ENCODE assay signal across 1 cellular context in genomic region chr7:139359366-139360209, GRCh38.
A peak's percentile ranks its signal among the peaks of the same experiment; 100 is the strongest.
TF ChIP-seq lines count a peak whose summit lies in the region.

LUC7L2 (plus strand) TSS chr7:139359894; CDS start chr7:139360262, 368 bp downstream.

TF ChIP-seq in K562, 482 proteins besides CTCF, POLR2A, EP300 and RAD21 (continued from another document and continues in another):
- TF ChIP-seq ZBTB2 (IDR thresholded peaks at IDR 0.05): peak; percentile 99
- TF ChIP-seq EWSR1 (IDR thresholded peaks at IDR 0.05; ENCODE audit: borderline replicate concordance, low read depth, partially characterized antibody): no peak
- no peak for TF ChIP-seq ZNF445 (CRISPR knock-in tag; IDR thresholded peaks at IDR 0.05; ENCODE audit: low read depth)
- no peak for TF ChIP-seq FOXJ2 (tag; IDR thresholded peaks at IDR 0.05)
- TF ChIP-seq THRA (IDR thresholded peaks at IDR 0.05): no peak
- peak; percentile 98 for TF ChIP-seq E2F8 (IDR thresholded peaks at IDR 0.05; ENCODE audit: low read depth, partially characterized antibody)
- peak; percentile 83; the same call in 1 of the 2 replicates for TF ChIP-seq MXI1 (IDR thresholded peaks at IDR 0.05; ENCODE audit: low read depth, low read length)
- peak; percentile 61 for TF ChIP-seq BHLHE40 (IDR thresholded peaks at IDR 0.05; ENCODE audit: low read length)
- peak; percentile 89 for TF ChIP-seq FIP1L1 (IDR thresholded peaks at IDR 0.05; ENCODE audit: low read depth, low read length, poor library complexity, severe bottlenecking)
- TF ChIP-seq MCM5 (IDR thresholded peaks at IDR 0.05; ENCODE audit: low read depth): no peak
- no peak for TF ChIP-seq CUX1 (CRISPR knock-in tag; IDR thresholded peaks at IDR 0.05)
- peak; percentile 91; the same call in 1 of the 2 replicates for TF ChIP-seq MAFF (IDR thresholded peaks at IDR 0.05; ENCODE audit: low read length)
- no peak for TF ChIP-seq ZNF436 (CRISPR knock-in tag; IDR thresholded peaks at IDR 0.05)
- no peak for TF ChIP-seq SREBF2 (CRISPR knock-in tag; IDR thresholded peaks at IDR 0.05)
- TF ChIP-seq ZNF239 (CRISPR knock-in tag; IDR thresholded peaks at IDR 0.05): no peak; the same call in 1 of the 2 replicates
- no peak for TF ChIP-seq PPARD (CRISPR knock-in tag; IDR thresholded peaks at IDR 0.05)
- TF ChIP-seq ATF2 (CRISPR knock-in tag; IDR thresholded peaks at IDR 0.05): no peak; the same call in 1 of the 2 replicates
- no peak for TF ChIP-seq FOXA1 (IDR thresholded peaks at IDR 0.05; ENCODE audit: borderline replicate concordance)
- TF ChIP-seq NR3C1 (CRISPR knock-in tag; IDR thresholded peaks at IDR 0.05): peak; percentile 89; the same call in 1 of the 2 replicates
- TF ChIP-seq MTF1 (CRISPR knock-in tag; IDR thresholded peaks at IDR 0.05; ENCODE audit: borderline replicate concordance): no peak
- peak; percentile 18 for TF ChIP-seq HMGN3 (IDR thresholded peaks at IDR 0.05; ENCODE audit: borderline replicate concordance, extremely low read depth, insufficient read length, low read depth, low read length)
- no peak; the same call in 1 of the 2 replicates for TF ChIP-seq ZNF121 (CRISPR knock-in tag; conservative IDR thresholded peaks at IDR 0.05)
- no peak for TF ChIP-seq TFAM (CRISPR knock-in tag; conservative IDR thresholded peaks at IDR 0.05)
- peak; percentile 100 for TF ChIP-seq POLR2B (IDR thresholded peaks at IDR 0.05; ENCODE audit: low read depth, partially characterized antibody)
- no peak for TF ChIP-seq BRF1 (IDR thresholded peaks at IDR 0.05; ENCODE audit: borderline replicate concordance, extremely low read depth, insufficient read length)
- TF ChIP-seq ZFP1 (CRISPR knock-in tag; IDR thresholded peaks at IDR 0.05): no peak
- TF ChIP-seq RUNX1 (IDR thresholded peaks at IDR 0.05; ENCODE audit: low read depth): peak; percentile 81; the same call in 1 of the 2 replicates
- TF ChIP-seq E2F4 (CRISPR knock-in tag; IDR thresholded peaks at IDR 0.05; ENCODE audit: low read depth): peak; percentile 90
- 0 out of 2 replicates have a peak, but pooled peaks have one; percentile 28 for TF ChIP-seq DIDO1 (tag; IDR thresholded peaks at IDR 0.05; ENCODE audit: low read depth)
- no peak for TF ChIP-seq BACH1 (tag; IDR thresholded peaks at IDR 0.05)
- TF ChIP-seq CCAR2 (IDR thresholded peaks at IDR 0.05; ENCODE audit: low read depth, low read length): no peak
- TF ChIP-seq PCBP1 (IDR thresholded peaks at IDR 0.05; ENCODE audit: low read depth, low read length, poor library complexity, severe bottlenecking): peak; percentile 77
- peak; percentile 95 for TF ChIP-seq E2F5 (CRISPR knock-in tag; IDR thresholded peaks at IDR 0.05)
- TF ChIP-seq TEAD1 (CRISPR knock-in tag; IDR thresholded peaks at IDR 0.05): peak; percentile 32 to 93; a peak in 2 of 4 replicates
- TF ChIP-seq ZHX1 (conservative IDR thresholded peaks at IDR 0.05; ENCODE audit: low read length): peak; percentile 98
- TF ChIP-seq ZNF277 (CRISPR knock-in tag; IDR thresholded peaks at IDR 0.05; ENCODE audit: borderline replicate concordance): no peak
- TF ChIP-seq CBX8 (IDR thresholded peaks at IDR 0.05; ENCODE audit: borderline replicate concordance, extremely low read depth, low read depth, low read length, poor library complexity, severe bottlenecking): no peak
- TF ChIP-seq HDAC8 (tag; IDR thresholded peaks at IDR 0.05): peak; percentile 57
- TF ChIP-seq KDM4B (IDR thresholded peaks at IDR 0.05; ENCODE audit: borderline replicate concordance in 2 of 2, low read depth in 1 of 2): peak in 1 of 2 experiments; percentile 92; a peak in 2 of 4 replicates
- TF ChIP-seq SIX5 (IDR thresholded peaks at IDR 0.05; ENCODE audit: borderline replicate concordance in 1 of 2, insufficient read depth in 1 of 2, low read depth in 1 of 2, low read length in 2 of 2): peak in 1 of 2 experiments; percentile 22; a peak in 1 of 4 replicates
- no peak for TF ChIP-seq BRF2 (IDR thresholded peaks at IDR 0.05; ENCODE audit: borderline replicate concordance, insufficient read depth, insufficient read length)
